Comparison of ENCODE assay signal across 6 cellular contexts in genomic region chr7:24536670-24537069, GRCh38.
"Had no signal": no experiment of that assay in that cellular context is flagged by ENCODE, and none has a peak within 500 bp of the region (broad histone marks: within the 10 kb centered on the region; RNA-seq: fewer than 3 reads in every experiment).

No MANE protein-coding gene starts in this region.

- ATAC-seq: HepG2 had no signal

- DNase-seq: GM23248, H9, HCEC 1CT, HFFc6, KBM-7 had no signal
